Comparison of ENCODE assay signal across 9 cellular contexts in genomic region chr12:50174971-50175715, GRCh38. TPM values are rescaled to one million over a fixed set of nuclear protein-coding genes. Genes with fewer than 3 reads are reported as not detected.
DNase-seq lines count a peak whose midpoint lies in the region; ATAC-seq and TF ChIP-seq lines count a peak whose summit lies in the region.
"Had no signal": no experiment of that assay in that cellular context is flagged by ENCODE, and none has a peak within 500 bp of the region (broad histone marks: within the 10 kb centered on the region; RNA-seq: fewer than 3 reads in every experiment).

No MANE protein-coding gene starts in this region.

- ATAC-seq in Panc1 (no peak), mucosa of descending colon (peak; percentile 54)
- ATAC-seq in effector memory CD8-positive, alpha-beta T cell (replicated peaks): peak; percentile 49
- ATAC-seq in stimulated activated memory B cell treated with anti-CD40 and anti-IgM and Interleukin-4, amounts not matched to agents 10 μg/mL and 1 μg/mL and 100 μg/mL, for 72 hours: no peak

- no peaks in the 10 kb centered on the region for H3K9me3 ChIP-seq in Panc1 (ENCODE audit: control insufficient read depth, insufficient read depth, low read depth, low read length)
- H3K9me3 ChIP-seq in mucosa of descending colon: no peaks in the 10 kb centered on the region

- H3K4me3 Mint-ChIP-seq in effector memory CD8-positive, alpha-beta T cell: no peak overlapping the region
- no peak overlapping the region for H3K4me3 Mint-ChIP-seq in activated T-cell treated with anti-CD3 and anti-CD28 coated beads, Interleukin-2, amount 50 U/mL, for 24 hours
- no peak overlapping the region for H3K4me3 Mint-ChIP-seq in stimulated activated memory B cell treated with anti-CD40 and anti-IgM and Interleukin-4, amounts not matched to agents 10 μg/mL and 1 μg/mL and 100 μg/mL, for 72 hours

- BruUV-seq in Panc1 (replicated peaks; lab: Mats Ljungman, UMichigan): no TSS peak

- no peaks in the 10 kb centered on the region for H3K4me1 ChIP-seq in Panc1 (ENCODE audit: control insufficient read depth, insufficient read depth, low read length)
- no peaks in the 10 kb centered on the region for H3K4me1 ChIP-seq in mucosa of descending colon (ENCODE audit: low read depth)

- DNase-seq in DMS 273 treated with DMSO at 0.1 percent for 48 hours (lab: John Stamatoyannopoulos, UW): peak; percentile 9
- DNase-seq in HuH-7.5 (ENCODE audit: low spot score): peak; percentile 34
- DNase-seq in Panc1 (ENCODE audit: low read depth, low spot score): peak; percentile 53
- DNase-seq in effector memory CD8-positive, alpha-beta T cell: peak; percentile 36 to 44 (median 42)
- peak in 1 of 3 donors; percentile 50 for DNase-seq in mucosa of descending colon
- no peak for DNase-seq in activated T-cell treated with anti-CD3 and anti-CD28 coated beads, Interleukin-2, amount 50 U/mL, for 24 hours
- no peak for DNase-seq in T-helper 9 cell

- TF ChIP-seq CTCF in Panc1 (IDR thresholded peaks at IDR 0.05) (no peak; the same call in 1 of the 2 replicates), mucosa of descending colon (IDR thresholded peaks at IDR 0.05) (no peak)

- H3K27me3 ChIP-seq in Panc1 (ENCODE audit: control insufficient read depth, insufficient read depth, low read length): no peaks in the 10 kb centered on the region

- no peak overlapping the region for H3K4me3 ChIP-seq in Panc1 (ENCODE audit: low read depth in 2 of 2, low read length in 2 of 2)
- H3K4me3 ChIP-seq in mucosa of descending colon: no peak overlapping the region
- H3K4me3 ChIP-seq: skin epidermis had no signal

- intact Hi-C loops in Panc1 (cut with micrococcal nuclease; ENCODE audit: unreplicated experiment) (loop anchor here (1.0 kb wide), 1 partner anchor 100 kb away; no protein-coding TSS in a partner anchor), mucosa of descending colon (cut with DNase I, micrococcal nuclease) (loop anchor here (10.0 kb wide), 1 partner anchor 100 kb away; no protein-coding TSS in a partner anchor)

- no peak overlapping the region for H3K27ac Mint-ChIP-seq in effector memory CD8-positive, alpha-beta T cell
- H3K27ac Mint-ChIP-seq in activated T-cell treated with anti-CD3 and anti-CD28 coated beads, Interleukin-2, amount 50 U/mL, for 24 hours: no peak overlapping the region
- H3K27ac Mint-ChIP-seq in stimulated activated memory B cell treated with anti-CD40 and anti-IgM and Interleukin-4, amounts not matched to agents 10 μg/mL and 1 μg/mL and 100 μg/mL, for 72 hours: no peak overlapping the region

- POLR2A ChIA-PET in Panc1 (lab: Charles Lee): no interaction called here

- H3K9me3 Mint-ChIP-seq in effector memory CD8-positive, alpha-beta T cell: no peaks in the 10 kb centered on the region
- no peaks in the 10 kb centered on the region for H3K9me3 Mint-ChIP-seq in activated T-cell treated with anti-CD3 and anti-CD28 coated beads, Interleukin-2, amount 50 U/mL, for 24 hours
- no peaks in the 10 kb centered on the region for H3K9me3 Mint-ChIP-seq in stimulated activated memory B cell treated with anti-CD40 and anti-IgM and Interleukin-4, amounts not matched to agents 10 μg/mL and 1 μg/mL and 100 μg/mL, for 72 hours

- H3K4me1 Mint-ChIP-seq in effector memory CD8-positive, alpha-beta T cell (ENCODE audit: low read depth in 2 of 2): no peaks in the 10 kb centered on the region
- H3K4me1 Mint-ChIP-seq in activated T-cell treated with anti-CD3 and anti-CD28 coated beads, Interleukin-2, amount 50 U/mL, for 24 hours (ENCODE audit: low read depth): no peaks in the 10 kb centered on the region
- no peaks in the 10 kb centered on the region for H3K4me1 Mint-ChIP-seq in stimulated activated memory B cell treated with anti-CD40 and anti-IgM and Interleukin-4, amounts not matched to agents 10 μg/mL and 1 μg/mL and 100 μg/mL, for 72 hours

- H3K36me3 ChIP-seq in Panc1 (ENCODE audit: control insufficient read depth, insufficient read depth, low read length) (peaks cover 7% of the 10 kb centered on the region), mucosa of descending colon (ENCODE audit: low read depth) (peaks cover 6% of the 10 kb centered on the region)

- no peak overlapping the region for H3K27ac ChIP-seq in Panc1 (ENCODE audit: low read length)

- peaks cover 26% of the 10 kb centered on the region for H3K36me3 Mint-ChIP-seq in effector memory CD8-positive, alpha-beta T cell (ENCODE audit: insufficient read depth)
- H3K36me3 Mint-ChIP-seq in activated T-cell treated with anti-CD3 and anti-CD28 coated beads, Interleukin-2, amount 50 U/mL, for 24 hours (ENCODE audit: low read depth): peaks cover 38% of the 10 kb centered on the region
- peaks cover 12% of the 10 kb centered on the region for H3K36me3 Mint-ChIP-seq in stimulated activated memory B cell treated with anti-CD40 and anti-IgM and Interleukin-4, amounts not matched to agents 10 μg/mL and 1 μg/mL and 100 μg/mL, for 72 hours

- CTCF ChIA-PET in Panc1 (lab: Charles Lee): interaction anchor here (0.5 to 1.0 kb wide), 4 partner anchors 72 to 140 kb away, joined by 3 to 8 read pairs (median 4); no protein-coding TSS in a partner anchor

- H3K27me3 Mint-ChIP-seq in effector memory CD8-positive, alpha-beta T cell: no peaks in the 10 kb centered on the region
- no peaks in the 10 kb centered on the region for H3K27me3 Mint-ChIP-seq in activated T-cell treated with anti-CD3 and anti-CD28 coated beads, Interleukin-2, amount 50 U/mL, for 24 hours
- H3K27me3 Mint-ChIP-seq in stimulated activated memory B cell treated with anti-CD40 and anti-IgM and Interleukin-4, amounts not matched to agents 10 μg/mL and 1 μg/mL and 100 μg/mL, for 72 hours: no peaks in the 10 kb centered on the region

- in situ Hi-C loops in Panc1 (cut with HindIII; ENCODE audit: low pct_unique_long_range_greater_than_20kb, low sequenced_read_pairs): no loop called here

RNA-seq across cellular contexts. Expression of gene CERS5, which starts 8.0 kb away (rescaled TPM):
- total RNA-seq in Panc1 (2021; ENCODE audit: unreplicated experiment): 50.5 TPM
- polyA plus RNA-seq in Panc1 (2012; ENCODE audit: insufficient read length): 40.1 TPM
- 10 to 100 TPM; 21.0 to 26.2 (median 23.0) TPM for total RNA-seq in mucosa of descending colon

Comparison
In these comparisons a context has a peak if more than half of its experiments do, and no peak if none do; other contexts are left out.
1. DNase-seq: peak in DMS 273 treated with DMSO at 0.1 percent for 48 hours (single experiment), HuH-7.5 (single experiment), Panc1 (single experiment) and effector memory CD8-positive, alpha-beta T cell (3 of 3); none in activated T-cell treated with anti-CD3 and anti-CD28 coated beads, Interleukin-2, amount 50 U/mL, for 24 hours (single experiment) and T-helper 9 cell (single experiment).
2. ATAC-seq: peak in effector memory CD8-positive, alpha-beta T cell (single experiment) and mucosa of descending colon (single experiment); none in Panc1 (single experiment) and stimulated activated memory B cell treated with anti-CD40 and anti-IgM and Interleukin-4, amounts not matched to agents 10 μg/mL and 1 μg/mL and 100 μg/mL, for 72 hours (single experiment).